ENCODE assay signal across 11 cellular contexts in genomic region chr14:105023791-105024480, GRCh38. TPM values are rescaled to one million over a fixed set of nuclear protein-coding genes. Genes with fewer than 3 reads are reported as not detected.
A peak's percentile ranks its signal among the peaks of the same experiment; 100 is the strongest.
DNase-seq lines count a peak whose midpoint lies in the region; ATAC-seq and TF ChIP-seq lines count a peak whose summit lies in the region.
"Had no signal": no experiment of that assay in that cellular context is flagged by ENCODE, and none has a peak within 500 bp of the region (broad histone marks: within the 10 kb centered on the region; RNA-seq: fewer than 3 reads in every experiment).

No MANE protein-coding gene starts in this region.

- no peaks in the 10 kb centered on the region for H3K9me3 Mint-ChIP-seq in endothelial cell (ENCODE audit: unreplicated experiment)
- H3K9me3 Mint-ChIP-seq: brain had no signal

- TF ChIP-seq CTCF in SK-N-SH (IDR thresholded peaks at IDR 0.05) (no peak), epithelial cell of proximal tubule (conservative IDR thresholded peaks at IDR 0.05; ENCODE audit: low read depth, low read length) (peak; percentile 3), endothelial cell (IDR thresholded peaks at IDR 0.05; ENCODE audit: unreplicated experiment) (no peak)

- peaks cover 18% of the 10 kb centered on the region for H3K4me1 Mint-ChIP-seq in endothelial cell (ENCODE audit: unreplicated experiment)

- no peak for DNase-seq in SK-N-SH
- DNase-seq in SW 1271 (lab: John Stamatoyannopoulos, UW) = peak; percentile 65 to 78
- DNase-seq in epithelial cell of proximal tubule (ENCODE audit: low read depth) = peak; percentile 74
- DNase-seq in epidermal melanocyte (ENCODE audit: insufficient read length, low spot score) = no peak
- DNase-seq in endothelial cell (ENCODE audit: low spot score) = no peak
- no peak for DNase-seq in SHP77 treated with DMSO at 0.1 percent for 48 hours (lab: John Stamatoyannopoulos, UW)
- DNase-seq: naive B cell, testis had no signal

- H3K9me2 ChIP-seq in SK-N-SH = no peaks in the 10 kb centered on the region

- no peaks in the 10 kb centered on the region for H3K9me3 ChIP-seq in SK-N-SH
- no peaks in the 10 kb centered on the region for H3K9me3 ChIP-seq in skeletal muscle satellite cell (replicated peaks; ENCODE audit: low read length)
- H3K9me3 ChIP-seq: testis had no signal

- TF ChIP-seq EP300 in SK-N-SH (IDR thresholded peaks at IDR 0.05; ENCODE audit: borderline replicate concordance in 1 of 2, low read depth in 1 of 2, low read length in 1 of 2) = peak in 1 of 2 experiments; percentile 61; a peak in 1 of 4 replicates

- peaks cover 35% of the 10 kb centered on the region for H3K79me2 ChIP-seq in SK-N-SH (ENCODE audit: insufficient read depth)

- H3K9ac ChIP-seq in SK-N-SH (peak overlapping the region; percentile 80), skeletal muscle satellite cell (ENCODE audit: low read depth, low read length) (peak overlapping the region; percentile 82)

- ATAC-seq in SK-N-SH treated with all-trans-retinoic acid at 6 μM for 48 hours = no peak

- peaks cover 6% of the 10 kb centered on the region; the same call in 1 of the 2 replicates for H4K20me1 ChIP-seq in SK-N-SH (ENCODE audit: insufficient read depth)

- POLR2A ChIA-PET in SK-N-SH (lab: Yijun Ruan, JAX) = no interaction called here

- H3K27me3 ChIP-seq in SK-N-SH (ENCODE audit: insufficient read depth) (no peaks in the 10 kb centered on the region), skeletal muscle satellite cell (ENCODE audit: control insufficient read depth, insufficient read depth, low read length) (no peaks in the 10 kb centered on the region)
- H3K27me3 ChIP-seq: testis had no signal

- H3K27ac Mint-ChIP-seq in endothelial cell (ENCODE audit: unreplicated experiment) = no peak overlapping the region
- H3K27ac Mint-ChIP-seq: naive B cell had no signal

- H3K36me3 Mint-ChIP-seq in endothelial cell (ENCODE audit: low read depth, unreplicated experiment) = peaks cover 5% of the 10 kb centered on the region
- H3K36me3 Mint-ChIP-seq: brain, naive B cell had no signal

- peaks cover 0 to 3% of the 10 kb centered on the region in 2 experiments for H3K36me3 ChIP-seq in SK-N-SH (replicated peaks in 1 of 2; ENCODE audit: control insufficient read depth in 1 of 2, insufficient read depth in 2 of 2, low read length in 1 of 2)
- H3K36me3 ChIP-seq in skeletal muscle satellite cell (ENCODE audit: insufficient read depth, low read length) = no peaks in the 10 kb centered on the region

- H3K27me3 Mint-ChIP-seq in endothelial cell (ENCODE audit: unreplicated experiment) = peaks cover 12% of the 10 kb centered on the region
- H3K27me3 Mint-ChIP-seq: naive B cell had no signal

- peak overlapping the region; percentile 43 to 99; a peak in 3 of 4 replicates for H3K27ac ChIP-seq in SK-N-SH (ENCODE audit: low read depth in 2 of 2, low read length in 1 of 2)
- H3K27ac ChIP-seq: testis had no signal

- H3K4me3 Mint-ChIP-seq in endothelial cell (ENCODE audit: unreplicated experiment) = no peak overlapping the region

- H3F3A ChIP-seq in SK-N-SH (replicated peaks; ENCODE audit: insufficient read depth) = peaks cover 60% of the 10 kb centered on the region

- CTCF ChIA-PET in SK-N-SH (lab: Yijun Ruan, JAX) = interaction anchor here (1.6 kb wide), 1 partner anchor 22 kb away, joined by 12 read pairs; no protein-coding TSS in a partner anchor

- peaks cover 15 to 36% of the 10 kb centered on the region in 2 experiments; a peak in 2 of 4 replicates for H3K4me1 ChIP-seq in SK-N-SH (ENCODE audit: control insufficient read depth in 1 of 2, insufficient read depth in 2 of 2, low read depth in 1 of 2, low read length in 1 of 2)
- peaks cover 79% of the 10 kb centered on the region for H3K4me1 ChIP-seq in skeletal muscle satellite cell (ENCODE audit: control insufficient read depth, insufficient read depth, low read length)

- 57% methylated on average over 4 of the region's 4 CpGs for WGBS in SK-N-SH (ENCODE audit: low lambda C conversion rate)

- H2AFZ ChIP-seq in SK-N-SH (ENCODE audit: low read depth) = no peak overlapping the region

- no peak for TF ChIP-seq RAD21 in SK-N-SH (IDR thresholded peaks at IDR 0.05; ENCODE audit: low read length)

- peak overlapping the region in 1 of 2 experiments; percentile 52; a peak in 2 of 4 replicates for H3K4me3 ChIP-seq in SK-N-SH (ENCODE audit: low read depth in 2 of 2, low read length in 1 of 2)
- no peak overlapping the region for H3K4me3 ChIP-seq in epithelial cell of proximal tubule (ENCODE audit: low read depth, low read length)
- H3K4me3 ChIP-seq in skeletal muscle satellite cell (ENCODE audit: low read length) = peak overlapping the region; percentile 53
- H3K4me3 ChIP-seq: testis had no signal

- H3K4me2 ChIP-seq in SK-N-SH (peak overlapping the region; percentile 98), skeletal muscle satellite cell (ENCODE audit: low read length) (peak overlapping the region; percentile 99)

TF ChIP-seq in SK-N-SH, 30 proteins besides CTCF, POLR2A, EP300 and RAD21 (continues in another document):
- TF ChIP-seq NFIC (IDR thresholded peaks at IDR 0.05; ENCODE audit: borderline replicate concordance) = peak; percentile 38; the same call in 1 of the 2 replicates
- TF ChIP-seq USF2 (IDR thresholded peaks at IDR 0.05; ENCODE audit: borderline replicate concordance, low read depth, low read length) = no peak
- peak; percentile 65 for TF ChIP-seq TCF12 (IDR thresholded peaks at IDR 0.05)
- TF ChIP-seq JUND (IDR thresholded peaks at IDR 0.05) = peak; percentile 76
- peak; percentile 65; the same call in 1 of the 2 replicates for TF ChIP-seq FOSL2 (IDR thresholded peaks at IDR 0.05; ENCODE audit: borderline replicate concordance, low read depth)

TF ChIP-seq in SK-N-SH treated with all-trans-retinoic acid at 6 μM for 48 hours, 23 proteins besides CTCF, POLR2A, EP300 and RAD21:
- no peak for TF ChIP-seq GLIS3 (CRISPR knock-in tag; IDR thresholded peaks at IDR 0.05)
- TF ChIP-seq TOX (CRISPR knock-in tag; IDR thresholded peaks at IDR 0.05; ENCODE audit: borderline replicate concordance) = no peak

RNA-seq across cellular contexts. Expression of gene CDCA4, which starts 3.1 kb away (rescaled TPM):
- polyA plus RNA-seq in SK-N-SH (2012; rRNA removed) = 23.7 and 26.8 TPM in 2 replicates
- polyA plus RNA-seq in SK-N-SH (2012; cell fraction: cytosol; rRNA removed) = 15.1 and 21.2 TPM in 2 replicates
- 15.7 and 19.5 TPM in 2 replicates for polyA plus RNA-seq in SK-N-SH (2012; cell fraction: nucleus; rRNA removed)
- total RNA-seq in epithelial cell of proximal tubule (46.9 and 78.7 TPM in 2 replicates), endothelial cell (ENCODE audit: unreplicated experiment) (40.1 TPM)
- total RNA-seq in skeletal muscle satellite cell (2012; rRNA removed) = 31.5 and 33.2 TPM in 2 replicates

RNA-seq across cellular contexts. Expression of gene CLBA1, which starts 38.3 kb away (rescaled TPM):
- 18.5 and 21.4 TPM in 2 replicates for polyA plus RNA-seq in SK-N-SH (2012; rRNA removed)
- 15.0 and 15.3 TPM in 2 replicates for polyA plus RNA-seq in SK-N-SH (2012; cell fraction: cytosol; rRNA removed)
- polyA plus RNA-seq in SK-N-SH (2012; cell fraction: nucleus; rRNA removed) = 72.4 and 86.2 TPM in 2 replicates
- 4.5 and 5.0 TPM in 2 replicates for total RNA-seq in epithelial cell of proximal tubule
- 9.2 and 10.4 TPM in 2 replicates for total RNA-seq in skeletal muscle satellite cell (2012; rRNA removed)
- 13.5 TPM for total RNA-seq in endothelial cell (ENCODE audit: unreplicated experiment)

RNA-seq across cellular contexts. Expression of gene GPR132, which starts 41.3 kb away (rescaled TPM):
- 0.03 TPM in 1 of 2 replicates, not detected in the other for polyA plus RNA-seq in SK-N-SH (2012; rRNA removed)
- 0.03 TPM in 1 of 2 replicates, not detected in the other for polyA plus RNA-seq in SK-N-SH (2012; cell fraction: cytosol; rRNA removed)
- 0.28 and 0.37 TPM in 2 replicates for polyA plus RNA-seq in SK-N-SH (2012; cell fraction: nucleus; rRNA removed)
- total RNA-seq in epithelial cell of proximal tubule (0.29 and 0.43 TPM in 2 replicates), endothelial cell (ENCODE audit: unreplicated experiment) (not detected)
- under 0.01 TPM in 1 of 2 replicates, not detected in the other for total RNA-seq in skeletal muscle satellite cell (2012; rRNA removed)

RNA-seq across cellular contexts. Expression of gene AHNAK2, which starts 45.8 kb away (rescaled TPM):
- polyA plus RNA-seq in SK-N-SH (2012; rRNA removed) = 33.5 and 36.6 TPM in 2 replicates
- polyA plus RNA-seq in SK-N-SH (2012; cell fraction: cytosol; rRNA removed) = 22.9 and 24.7 TPM in 2 replicates
- 70.6 and 92.7 TPM in 2 replicates for polyA plus RNA-seq in SK-N-SH (2012; cell fraction: nucleus; rRNA removed)
- 16.6 and 20.8 TPM in 2 replicates for total RNA-seq in epithelial cell of proximal tubule
- total RNA-seq in skeletal muscle satellite cell (2012; rRNA removed) = 109 and 127 TPM in 2 replicates
- total RNA-seq in endothelial cell (ENCODE audit: unreplicated experiment) = 26.9 TPM

Comparison
In these comparisons a context has a peak if more than half of its experiments do, and no peak if none do; other contexts are left out.
1. DNase-seq: peak in SW 1271 (2 of 2) and epithelial cell of proximal tubule (single experiment); none in SK-N-SH (single experiment), epidermal melanocyte (single experiment), endothelial cell (single experiment) and SHP77 treated with DMSO at 0.1 percent for 48 hours (single experiment).